ENCODE assay signal across 34 cellular contexts in the genomic region with DNA sequence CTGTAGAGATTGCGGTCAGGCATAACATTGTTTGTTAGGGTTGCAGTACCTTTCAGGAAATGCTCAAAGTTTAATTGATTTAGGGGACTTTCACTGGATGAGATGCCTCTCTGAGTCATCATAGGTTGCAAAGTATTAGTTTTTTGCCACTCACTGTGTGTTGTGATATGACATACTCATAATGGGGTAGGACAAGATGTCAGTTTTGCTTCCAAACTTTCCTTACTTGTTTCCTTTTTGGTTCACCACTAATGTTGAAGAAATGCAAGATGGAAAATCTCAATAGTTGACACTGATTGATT. TPM values are rescaled to one million over a fixed set of nuclear protein-coding genes. Genes with fewer than 3 reads are reported as not detected.
"Had no signal": no experiment of that assay in that cellular context is flagged by ENCODE, and none has a peak within 500 bp of the region (broad histone marks: within the 10 kb centered on the region; RNA-seq: fewer than 3 reads in every experiment).

No MANE protein-coding gene starts in this region.

- H3K4me1 Mint-ChIP-seq: activated CD4-positive, alpha-beta memory T cell treated with anti-CD3 and anti-CD28 coated beads, Interleukin-2, amount 10 ng/mL, durations not matched to agents 7 days and 5 days; activated CD8-positive, alpha-beta memory T cell treated with anti-CD3 and anti-CD28 coated beads, Interleukin-2, amount 10 ng/mL, durations not matched to agents 7 days and 5 days; activated naive CD4-positive, alpha-beta T cell treated with anti-CD3 and anti-CD28 coated beads, Interleukin-2, amount 10 ng/mL, durations not matched to agents 7 days and 5 days; activated naive CD8-positive, alpha-beta T cell treated with anti-CD3 and anti-CD28 coated beads, Interleukin-2, amount 50 U/mL, for 24 hours; brain had no signal

- H3K27ac Mint-ChIP-seq: activated CD4-positive, alpha-beta memory T cell treated with anti-CD3 and anti-CD28 coated beads, Interleukin-2, amount 10 ng/mL, durations not matched to agents 7 days and 5 days; activated CD8-positive, alpha-beta memory T cell treated with anti-CD3 and anti-CD28 coated beads, Interleukin-2, amount 10 ng/mL, durations not matched to agents 7 days and 5 days; activated naive CD4-positive, alpha-beta T cell treated with anti-CD3 and anti-CD28 coated beads, Interleukin-2, amount 10 ng/mL, durations not matched to agents 7 days and 5 days; activated naive CD8-positive, alpha-beta T cell; activated naive CD8-positive, alpha-beta T cell treated with anti-CD3 and anti-CD28 coated beads, Interleukin-2, amount 50 U/mL, for 24 hours; brain had no signal

- ATAC-seq: activated CD8-positive, alpha-beta memory T cell treated with anti-CD3 and anti-CD28 coated beads, Interleukin-2, amount 10 ng/mL, durations not matched to agents 7 days and 5 days; activated naive CD8-positive, alpha-beta T cell treated with anti-CD3 and anti-CD28 coated beads, Interleukin-2, amount 50 U/mL, for 24 hours; Right ventricle myocardium inferior had no signal

- H3K27ac ChIP-seq: PC-9, RWPE1, WERI-Rb-1 had no signal

- DNase-seq: activated CD4-positive, alpha-beta memory T cell treated with anti-CD3 and anti-CD28 coated beads, Interleukin-2, amount 10 ng/mL, durations not matched to agents 7 days and 5 days; activated CD4-positive, alpha-beta T cell treated with anti-CD3 and anti-CD28 coated beads for 1 hour; activated CD4-positive, alpha-beta T cell treated with anti-CD3 and anti-CD28 coated beads for 48 hours; activated CD4-positive, CD25-positive, alpha-beta regulatory T cell; activated CD8-positive, alpha-beta memory T cell treated with anti-CD3 and anti-CD28 coated beads for 24 hours; activated CD8-positive, alpha-beta memory T cell treated with anti-CD3 and anti-CD28 coated beads, Interleukin-2, amount 10 ng/mL, durations not matched to agents 7 days and 5 days; activated CD8-positive, alpha-beta memory T cell treated with anti-CD3 and anti-CD28 coated beads, Interleukin-2, amount 50 U/mL, for 48 hours; activated effector memory CD4-positive, alpha-beta T cell treated with Interleukin-2 at 50 U/mL for 16 hours; activated naive CD4-positive, alpha-beta T cell treated with anti-CD3 and anti-CD28 coated beads, Interleukin-2, amount 10 ng/mL, durations not matched to agents 7 days and 5 days; activated naive CD8-positive, alpha-beta T cell treated with anti-CD3 and anti-CD28 coated beads, Interleukin-2, amount 50 U/mL, for 24 hours; activated T-cell treated with anti-CD3 and anti-CD28 coated beads, Interleukin-2, amount 50 U/mL, for 48 hours; anterior cingulate cortex; caudate nucleus; cerebellar nuclear complex; MM.1S; MV-4-11; NCI-H1092; NCI-H1436 treated with DMSO at 0.1 percent for 48 hours; NCI-H1694 treated with DMSO at 0.1 percent for 48 hours; NCI-H2029; NCI-H2107; NCI-H2171; NCI-H510A; NCI-H526; NCI-H748 treated with DMSO at 0.1 percent for 48 hours; NK-92 treated with Interleukin-12 subunit alpha and Interleukin-12 subunit beta, amount 100 ng/mL, for 24 hours; PC-9; SIG-M5; T1000; WERI-Rb-1 had no signal

- H3K36me3 Mint-ChIP-seq: activated CD8-positive, alpha-beta memory T cell treated with anti-CD3 and anti-CD28 coated beads, Interleukin-2, amount 10 ng/mL, durations not matched to agents 7 days and 5 days; activated naive CD4-positive, alpha-beta T cell treated with anti-CD3 and anti-CD28 coated beads, Interleukin-2, amount 10 ng/mL, durations not matched to agents 7 days and 5 days; activated naive CD8-positive, alpha-beta T cell; brain had no signal

- H3K9me3 Mint-ChIP-seq: activated CD4-positive, alpha-beta memory T cell treated with anti-CD3 and anti-CD28 coated beads, Interleukin-2, amount 10 ng/mL, durations not matched to agents 7 days and 5 days; activated naive CD4-positive, alpha-beta T cell treated with anti-CD3 and anti-CD28 coated beads, Interleukin-2, amount 10 ng/mL, durations not matched to agents 7 days and 5 days; activated naive CD8-positive, alpha-beta T cell treated with anti-CD3 and anti-CD28 coated beads, Interleukin-2, amount 50 U/mL, for 24 hours; brain had no signal

- H3K27me3 Mint-ChIP-seq: activated naive CD8-positive, alpha-beta T cell; activated naive CD8-positive, alpha-beta T cell treated with anti-CD3 and anti-CD28 coated beads, Interleukin-2, amount 50 U/mL, for 24 hours; brain had no signal

- H3K4me3 Mint-ChIP-seq: activated CD4-positive, alpha-beta memory T cell treated with anti-CD3 and anti-CD28 coated beads, Interleukin-2, amount 10 ng/mL, durations not matched to agents 7 days and 5 days; activated CD8-positive, alpha-beta memory T cell treated with anti-CD3 and anti-CD28 coated beads, Interleukin-2, amount 10 ng/mL, durations not matched to agents 7 days and 5 days; activated naive CD4-positive, alpha-beta T cell treated with anti-CD3 and anti-CD28 coated beads, Interleukin-2, amount 10 ng/mL, durations not matched to agents 7 days and 5 days; activated naive CD8-positive, alpha-beta T cell; activated naive CD8-positive, alpha-beta T cell treated with anti-CD3 and anti-CD28 coated beads, Interleukin-2, amount 50 U/mL, for 24 hours; brain had no signal

RNA-seq across cellular contexts. Expression of gene PTH2R, which starts 35.0 kb away (rescaled TPM):
- total RNA-seq: PC-9, Right ventricle myocardium inferior had no signal
